Comparison of ENCODE assay signal across 1 cellular context in genomic region chr19:17932485-17933338, GRCh38.
A peak's percentile ranks its signal among the peaks of the same experiment; 100 is the strongest.
TF ChIP-seq lines count a peak whose summit lies in the region.

Gene CCDC124 (plus strand): TSS chr19:17933015. CDS start chr19:17936421, 3,406 bp downstream.

TF ChIP-seq in WTC11, 78 proteins besides CTCF, POLR2A, EP300 and RAD21 (continued from another document):
- no peak for TF ChIP-seq CDX4 (CRISPR knock-in tag; IDR thresholded peaks at IDR 0.05; ENCODE audit: borderline replicate concordance)
- TF ChIP-seq PRRX2 (CRISPR knock-in tag; IDR thresholded peaks at IDR 0.05), result no peak
- TF ChIP-seq MAX (CRISPR knock-in tag; IDR thresholded peaks at IDR 0.05), result peak; percentile 98
- peak; percentile 10 for TF ChIP-seq GABPB1 (CRISPR knock-in tag; IDR thresholded peaks at IDR 0.05)
- 0 out of 2 replicates have a peak, but pooled peaks have one; percentile 73 for TF ChIP-seq CREB1 (CRISPR knock-in tag; IDR thresholded peaks at IDR 0.05)
- TF ChIP-seq, protein P1, sequence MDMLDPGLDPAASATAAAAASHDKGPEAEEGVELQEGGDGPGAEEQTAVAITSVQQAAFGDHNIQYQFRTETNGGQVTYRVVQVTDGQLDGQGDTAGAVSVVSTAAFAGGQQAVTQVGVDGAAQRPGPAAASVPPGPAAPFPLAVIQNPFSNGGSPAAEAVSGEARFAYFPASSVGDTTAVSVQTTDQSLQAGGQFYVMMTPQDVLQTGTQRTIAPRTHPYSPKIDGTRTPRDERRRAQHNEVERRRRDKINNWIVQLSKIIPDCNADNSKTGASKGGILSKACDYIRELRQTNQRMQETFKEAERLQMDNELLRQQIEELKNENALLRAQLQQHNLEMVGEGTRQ (CRISPR knock-in tag; IDR thresholded peaks at IDR 0.05), result peak; percentile 93
- TF ChIP-seq SMAD4 (CRISPR knock-in tag; IDR thresholded peaks at IDR 0.05), result no peak
- TF ChIP-seq, protein P2, sequence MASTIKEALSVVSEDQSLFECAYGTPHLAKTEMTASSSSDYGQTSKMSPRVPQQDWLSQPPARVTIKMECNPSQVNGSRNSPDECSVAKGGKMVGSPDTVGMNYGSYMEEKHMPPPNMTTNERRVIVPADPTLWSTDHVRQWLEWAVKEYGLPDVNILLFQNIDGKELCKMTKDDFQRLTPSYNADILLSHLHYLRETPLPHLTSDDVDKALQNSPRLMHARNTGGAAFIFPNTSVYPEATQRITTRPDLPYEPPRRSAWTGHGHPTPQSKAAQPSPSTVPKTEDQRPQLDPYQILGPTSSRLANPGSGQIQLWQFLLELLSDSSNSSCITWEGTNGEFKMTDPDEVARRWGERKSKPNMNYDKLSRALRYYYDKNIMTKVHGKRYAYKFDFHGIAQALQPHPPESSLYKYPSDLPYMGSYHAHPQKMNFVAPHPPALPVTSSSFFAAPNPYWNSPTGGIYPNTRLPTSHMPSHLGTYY (CRISPR knock-in tag; IDR thresholded peaks at IDR 0.05), result 0 out of 2 replicates have a peak, but pooled peaks have one; percentile 24
- no peak for TF ChIP-seq NFE2L1 (CRISPR knock-in tag; IDR thresholded peaks at IDR 0.05)
- no peak for TF ChIP-seq AFF4 (CRISPR knock-in tag; IDR thresholded peaks at IDR 0.05; ENCODE audit: borderline replicate concordance)
- TF ChIP-seq E2F1 (CRISPR knock-in tag; IDR thresholded peaks at IDR 0.05), result no peak
- TF ChIP-seq MXD4 (CRISPR knock-in tag; IDR thresholded peaks at IDR 0.05; ENCODE audit: borderline replicate concordance), result 0 out of 2 replicates have a peak, but pooled peaks have one; percentile 71
- 0 out of 2 replicates have a peak, but pooled peaks have one; percentile 61 for TF ChIP-seq SMAD3 (CRISPR knock-in tag; IDR thresholded peaks at IDR 0.05; ENCODE audit: borderline replicate concordance)
- peak; percentile 47; the same call in 1 of the 2 replicates for TF ChIP-seq ZNF396 (CRISPR knock-in tag; IDR thresholded peaks at IDR 0.05; ENCODE audit: borderline replicate concordance)
